In genomic region chr12:104457746-104458644, GRCh38 we compare ENCODE assay signal across 8 cellular contexts. TPM values are rescaled to one million over a fixed set of nuclear protein-coding genes. Genes with fewer than 3 reads are reported as not detected.
A peak's percentile ranks its signal among the peaks of the same experiment; 100 is the strongest.
DNase-seq lines count a peak whose midpoint lies in the region; ATAC-seq and TF ChIP-seq lines count a peak whose summit lies in the region.

No MANE protein-coding gene starts in this region.

- H3K36me3 ChIP-seq in SK-N-SH (replicated peaks in 1 of 2; ENCODE audit: control insufficient read depth in 1 of 2, insufficient read depth in 2 of 2, low read length in 1 of 2) (no peaks in the 10 kb centered on the region), hepatocyte (replicated peaks; ENCODE audit: insufficient read depth, low read depth) (no peaks in the 10 kb centered on the region), skeletal muscle satellite cell (ENCODE audit: insufficient read depth, low read length) (no peaks in the 10 kb centered on the region)

- H3K27me3 ChIP-seq in SK-N-SH (ENCODE audit: insufficient read depth): no peaks in the 10 kb centered on the region
- H3K27me3 ChIP-seq in hepatocyte: peaks cover 3% of the 10 kb centered on the region
- no peaks in the 10 kb centered on the region for H3K27me3 ChIP-seq in skeletal muscle satellite cell (ENCODE audit: control insufficient read depth, insufficient read depth, low read length)

- H3K4me1 ChIP-seq in SK-N-SH (ENCODE audit: control insufficient read depth in 1 of 2, insufficient read depth in 2 of 2, low read depth in 1 of 2, low read length in 1 of 2) (peaks cover 5 to 17% of the 10 kb centered on the region in 2 experiments; a peak in 1 of 4 replicates), hepatocyte (ENCODE audit: insufficient read depth) (no peaks in the 10 kb centered on the region), skeletal muscle satellite cell (ENCODE audit: control insufficient read depth, insufficient read depth, low read length) (peaks cover 38% of the 10 kb centered on the region)

- H3K9me2 ChIP-seq in SK-N-SH (no peaks in the 10 kb centered on the region), hepatocyte (replicated peaks; ENCODE audit: insufficient read depth) (no peaks in the 10 kb centered on the region)

- H4K20me1 ChIP-seq in SK-N-SH (ENCODE audit: insufficient read depth) (no peaks in the 10 kb centered on the region), hepatocyte (ENCODE audit: insufficient read depth, poor library complexity, severe bottlenecking) (peaks cover 5% of the 10 kb centered on the region)

- no peak for TF ChIP-seq RAD21 in SK-N-SH (IDR thresholded peaks at IDR 0.05; ENCODE audit: low read length)

- H3K9me3 ChIP-seq in SK-N-SH (no peaks in the 10 kb centered on the region), hepatocyte (ENCODE audit: low read depth) (no peaks in the 10 kb centered on the region), skeletal muscle satellite cell (replicated peaks; ENCODE audit: low read length) (no peaks in the 10 kb centered on the region)

- H3K79me2 ChIP-seq in SK-N-SH (ENCODE audit: insufficient read depth) (peaks cover 38% of the 10 kb centered on the region), hepatocyte (peaks cover 24% of the 10 kb centered on the region)

- peak overlapping the region; percentile 73; the same call in 1 of the 2 replicates for H3K9ac ChIP-seq in SK-N-SH
- peak overlapping the region; percentile 82 for H3K9ac ChIP-seq in skeletal muscle satellite cell (ENCODE audit: low read depth, low read length)

- no peak for ATAC-seq in HG03108 (IDR thresholded peaks at IDR 0.05; ENCODE audit: unreplicated experiment)
- ATAC-seq in HG02938 (IDR thresholded peaks at IDR 0.05; ENCODE audit: unreplicated experiment): no peak

- peak overlapping the region; percentile 92 to 100 for H3K4me3 ChIP-seq in SK-N-SH (ENCODE audit: low read depth in 2 of 2, low read length in 1 of 2)
- peak overlapping the region; percentile 63 for H3K4me3 ChIP-seq in hepatocyte
- H3K4me3 ChIP-seq in skeletal muscle satellite cell (ENCODE audit: low read length): peak overlapping the region; percentile 83

- peaks cover 2% of the 10 kb centered on the region for H3F3A ChIP-seq in SK-N-SH (replicated peaks; ENCODE audit: insufficient read depth)

- TF ChIP-seq CTCF in SK-N-SH (IDR thresholded peaks at IDR 0.05) (0 out of 2 replicates have a peak, but pooled peaks have one; percentile 11), hepatocyte (IDR thresholded peaks at IDR 0.05; ENCODE audit: poor library complexity) (no peak)

- CTCF ChIA-PET in SK-N-SH (lab: Yijun Ruan, JAX): interaction anchor here (0.6 to 4.3 kb wide), 21 partner anchors 9 to 594 kb away, joined by 3 to 26 read pairs (median 3); no protein-coding TSS in a partner anchor

- peak overlapping the region; percentile 99 for H2AFZ ChIP-seq in SK-N-SH (ENCODE audit: low read depth)
- H2AFZ ChIP-seq in hepatocyte: peak overlapping the region; percentile 83

- POLR2A ChIA-PET in SK-N-SH (lab: Yijun Ruan, JAX): interaction anchor here (1.3 to 1.4 kb wide), 2 partner anchors 22 to 153 kb away, joined by 3 to 6 read pairs; no protein-coding TSS in a partner anchor

- 7% methylated on average over 36 of the region's 69 CpGs for WGBS in SK-N-SH (ENCODE audit: low lambda C conversion rate)
- WGBS in hepatocyte (ENCODE audit: low lambda C conversion rate, missing lambda C conversion rate): under 1% methylated on average over 66 of the region's 69 CpGs

- H3K27ac ChIP-seq in SK-N-SH (ENCODE audit: low read depth in 2 of 2, low read length in 1 of 2) (peak overlapping the region; percentile 55 to 79; a peak in 3 of 4 replicates), angular gyrus (ENCODE audit: low read depth, low read length) (peak overlapping the region; percentile 20), hepatocyte (peak overlapping the region; percentile 39)

- peak overlapping the region; percentile 93 for H3K4me2 ChIP-seq in SK-N-SH
- peak overlapping the region; percentile 81 for H3K4me2 ChIP-seq in hepatocyte
- peak overlapping the region; percentile 87 for H3K4me2 ChIP-seq in skeletal muscle satellite cell (ENCODE audit: low read length)

- peak; percentile 55 for DNase-seq in NK-92 treated with Interleukin-12 subunit alpha and Interleukin-12 subunit beta, amount 100 ng/mL, for 24 hours (lab: John Stamatoyannopoulos, UW)
- DNase-seq in NK-92 (lab: John Stamatoyannopoulos, UW; ENCODE audit: unreplicated experiment) (no peak), SK-N-SH (peak; percentile 79), hepatocyte (ENCODE audit: low spot score) (peak; percentile 48)

- no peak for TF ChIP-seq EP300 in SK-N-SH (IDR thresholded peaks at IDR 0.05; ENCODE audit: borderline replicate concordance in 1 of 2, low read depth in 1 of 2, low read length in 1 of 2)

TF ChIP-seq in SK-N-SH, 30 proteins besides CTCF, POLR2A, EP300 and RAD21:
- TF ChIP-seq NFIC (IDR thresholded peaks at IDR 0.05; ENCODE audit: borderline replicate concordance): no peak
- TF ChIP-seq GATA2 (CRISPR knock-in tag; IDR thresholded peaks at IDR 0.05): no peak
- TF ChIP-seq TAF1 (IDR thresholded peaks at IDR 0.05; ENCODE audit: borderline replicate concordance, low read depth, low read length): no peak
- TF ChIP-seq EZH2phosphoT487 (IDR thresholded peaks at IDR 0.05; ENCODE audit: borderline replicate concordance, low read depth): no peak
TF ChIP-seq in SK-N-SH: peak in this region for 0.

RNA-seq across cellular contexts. Expression of gene CHST11, which starts 1.2 kb away (rescaled TPM):
- 12.7 and 18.6 TPM in 2 replicates for polyA plus RNA-seq in SK-N-SH (2012; rRNA removed)
- 7.7 and 8.4 TPM in 2 replicates for polyA plus RNA-seq in SK-N-SH (2012; cell fraction: cytosol; rRNA removed)
- polyA plus RNA-seq in SK-N-SH (2012; cell fraction: nucleus; rRNA removed): 14.7 and 29.8 TPM in 2 replicates
- total RNA-seq in hepatocyte: 4.6 and 5.2 TPM in 2 replicates
- polyA plus RNA-seq in hepatocyte: 8.6 and 8.9 TPM in 2 replicates
- total RNA-seq in skeletal muscle satellite cell (2012; rRNA removed): 17.3 and 18.3 TPM in 2 replicates
